In genomic region chr3:114361391-114361790, GRCh38 we compare ENCODE assay signal across 19 cellular contexts.
"Had no signal": no experiment of that assay in that cellular context is flagged by ENCODE, and none has a peak within 500 bp of the region (broad histone marks: within the 10 kb centered on the region; RNA-seq: fewer than 3 reads in every experiment).

No MANE protein-coding gene starts in this region.

- ATAC-seq: activated T-cell treated with anti-CD3 and anti-CD28 coated beads, Interleukin-2, amount 50 U/mL, for 4 hours; body of pancreas; natural killer cell treated with Interleukin-12 subunit alpha and Interleukin-12 subunit beta and Interleukin-15 and Interleukin-18, amount 100 ng/mL, for 72 hours; pancreas; sciatic nerve; stimulated activated effector memory CD8-positive, alpha-beta T cell treated with anti-CD3 and anti-CD28 coated beads, Interleukin-12 subunit alpha, Interleukin-12 subunit beta, amount 100 ng/mL, for 72 hours had no signal

- DNase-seq: activated CD4-positive, alpha-beta T cell treated with anti-CD3 and anti-CD28 coated beads for 48 hours; activated effector memory CD4-positive, alpha-beta T cell treated with anti-CD3 and anti-CD28 coated beads, Interleukin-2, amount 50 U/mL, for 16 hours; activated naive CD4-positive, alpha-beta T cell treated with anti-CD3 and anti-CD28 coated beads, Interleukin-2, amount 10 ng/mL, durations not matched to agents 7 days and 5 days; activated T-cell treated with anti-CD3 and anti-CD28 coated beads, Interleukin-2, amount 50 U/mL, for 4 hours; anterior cingulate cortex; body of pancreas; foreskin fibroblast; left ventricle myocardium inferior; pancreas; small intestine; stimulated activated CD4-positive, alpha-beta T cell treated with anti-CD3 and anti-CD28 coated beads, Interleukin-2, amount 100 ng/mL, for 24 hours; testis; trophoblast cell had no signal

- H3K4me1 ChIP-seq: vagina had no signal

- H3K36me3 ChIP-seq: cardiac muscle cell, left ventricle myocardium inferior, vagina had no signal

- H3K4me3 Mint-ChIP-seq: activated naive CD4-positive, alpha-beta T cell treated with anti-CD3 and anti-CD28 coated beads, Interleukin-2, amount 10 ng/mL, durations not matched to agents 7 days and 5 days; activated T-cell treated with anti-CD3 and anti-CD28 coated beads, Interleukin-2, amount 50 U/mL, for 4 hours; natural killer cell treated with Interleukin-12 subunit alpha and Interleukin-12 subunit beta and Interleukin-15 and Interleukin-18, amount 100 ng/mL, for 72 hours; stimulated activated effector memory CD8-positive, alpha-beta T cell treated with anti-CD3 and anti-CD28 coated beads, Interleukin-12 subunit alpha, Interleukin-12 subunit beta, amount 100 ng/mL, for 72 hours had no signal

- H3K4me1 Mint-ChIP-seq: activated naive CD4-positive, alpha-beta T cell treated with anti-CD3 and anti-CD28 coated beads, Interleukin-2, amount 10 ng/mL, durations not matched to agents 7 days and 5 days; stimulated activated effector memory CD8-positive, alpha-beta T cell treated with anti-CD3 and anti-CD28 coated beads, Interleukin-12 subunit alpha, Interleukin-12 subunit beta, amount 100 ng/mL, for 72 hours had no signal

- H3K27me3 ChIP-seq: body of pancreas, cardiac muscle cell, pancreas, testis, vagina had no signal

- H3K9me3 ChIP-seq: body of pancreas, left ventricle myocardium inferior, pancreas, testis, vagina had no signal

- H3K27ac ChIP-seq: body of pancreas, cardiac muscle cell, epithelial cell of prostate, left ventricle myocardium inferior, pancreas, testis, vagina had no signal

- H3K4me3 ChIP-seq: body of pancreas, cardiac muscle cell, left ventricle myocardium inferior, pancreas, testis, vagina had no signal

- H3K27me3 Mint-ChIP-seq: activated naive CD4-positive, alpha-beta T cell treated with anti-CD3 and anti-CD28 coated beads, Interleukin-2, amount 10 ng/mL, durations not matched to agents 7 days and 5 days; natural killer cell treated with Interleukin-12 subunit alpha and Interleukin-12 subunit beta and Interleukin-15 and Interleukin-18, amount 100 ng/mL, for 72 hours had no signal

- H3K36me3 Mint-ChIP-seq: activated naive CD4-positive, alpha-beta T cell treated with anti-CD3 and anti-CD28 coated beads, Interleukin-2, amount 10 ng/mL, durations not matched to agents 7 days and 5 days; natural killer cell treated with Interleukin-12 subunit alpha and Interleukin-12 subunit beta and Interleukin-15 and Interleukin-18, amount 100 ng/mL, for 72 hours; stimulated activated effector memory CD8-positive, alpha-beta T cell treated with anti-CD3 and anti-CD28 coated beads, Interleukin-12 subunit alpha, Interleukin-12 subunit beta, amount 100 ng/mL, for 72 hours had no signal

- H3K27ac Mint-ChIP-seq: activated naive CD4-positive, alpha-beta T cell treated with anti-CD3 and anti-CD28 coated beads, Interleukin-2, amount 10 ng/mL, durations not matched to agents 7 days and 5 days had no signal

- H3K9me3 Mint-ChIP-seq: activated naive CD4-positive, alpha-beta T cell treated with anti-CD3 and anti-CD28 coated beads, Interleukin-2, amount 10 ng/mL, durations not matched to agents 7 days and 5 days; activated T-cell treated with anti-CD3 and anti-CD28 coated beads, Interleukin-2, amount 50 U/mL, for 4 hours; natural killer cell treated with Interleukin-12 subunit alpha and Interleukin-12 subunit beta and Interleukin-15 and Interleukin-18, amount 100 ng/mL, for 72 hours; stimulated activated effector memory CD8-positive, alpha-beta T cell treated with anti-CD3 and anti-CD28 coated beads, Interleukin-12 subunit alpha, Interleukin-12 subunit beta, amount 100 ng/mL, for 72 hours had no signal
